ENCODE assay signal across 28 cellular contexts in the genomic region with DNA sequence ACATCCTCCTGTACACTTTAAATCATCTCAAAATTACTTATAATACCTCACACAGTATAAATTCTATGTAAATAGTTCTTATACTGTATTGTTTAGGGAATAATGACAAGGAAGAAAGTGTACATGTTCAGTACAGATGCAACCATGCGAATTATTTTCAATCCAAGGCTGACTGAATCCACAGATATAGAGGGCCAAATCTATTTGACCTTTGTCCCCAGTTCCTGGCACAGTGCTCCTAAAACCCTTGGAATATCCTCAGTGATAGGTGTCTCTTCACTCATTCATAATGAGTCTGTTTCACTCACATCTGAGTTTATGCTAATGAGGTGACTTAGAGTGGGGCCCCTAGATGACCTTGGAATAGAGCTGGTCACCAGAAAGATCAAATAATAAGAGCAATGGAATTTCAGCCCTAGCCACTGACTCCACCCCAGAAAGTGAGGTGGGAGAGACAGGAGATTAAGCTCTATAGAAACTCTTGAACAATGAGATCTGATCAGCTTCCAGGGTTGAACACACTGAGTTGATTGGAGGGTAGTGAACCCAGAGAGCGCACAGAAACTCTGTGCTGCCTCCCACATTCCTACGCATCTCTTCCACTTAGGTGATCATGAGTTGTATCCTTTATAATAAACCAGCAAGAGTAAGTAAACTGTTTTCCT.
DNase-seq lines count a peak whose midpoint lies in the region; ATAC-seq and TF ChIP-seq lines count a peak whose summit lies in the region.
"Had no signal": no experiment of that assay in that cellular context is flagged by ENCODE, and none has a peak within 500 bp of the region (broad histone marks: within the 10 kb centered on the region; RNA-seq: fewer than 3 reads in every experiment).

No MANE protein-coding gene starts in this region.

- no peak for ATAC-seq in CD4-positive, alpha-beta T cell (ENCODE audit: poor library complexity)
- ATAC-seq in HG03280 (IDR thresholded peaks at IDR 0.05; ENCODE audit: unreplicated experiment), result no peak
- ATAC-seq: activated CD8-positive, alpha-beta T cell treated with anti-CD3 and anti-CD28 coated beads, Interleukin-2, amount 10 ng/mL, durations not matched to agents 7 days and 5 days; CD8-positive, alpha-beta T cell; gastroesophageal sphincter; GM12878; left cardiac atrium; stimulated activated naive CD8-positive, alpha-beta T cell treated with anti-CD3 and anti-CD28 coated beads, Interleukin-15, Interleukin-2, amounts not matched to agents 100 U/mL and 50 U/mL, for 24 hours had no signal

- no peaks in the 10 kb centered on the region for H3K9me3 Mint-ChIP-seq in CD4-positive, alpha-beta T cell
- H3K9me3 Mint-ChIP-seq in endothelial cell (ENCODE audit: unreplicated experiment), result no peaks in the 10 kb centered on the region
- H3K9me3 Mint-ChIP-seq in progenitor cell of endocrine pancreas (ENCODE audit: low read depth), result no peaks in the 10 kb centered on the region
- H3K9me3 Mint-ChIP-seq: CD8-positive, alpha-beta T cell; nephron had no signal

- intact Hi-C loops in CD4-positive, alpha-beta T cell (cut with DNase I, micrococcal nuclease), result loop anchor here in 1 of 2 experiments (10.0 kb wide), 1 partner anchor 111 kb away; no protein-coding TSS in a partner anchor

- POLR2A ChIA-PET in CD4-positive, alpha-beta T cell (lab: Charles Lee), result no interaction called here

- TF ChIP-seq CTCF in CD4-positive, alpha-beta T cell (IDR thresholded peaks at IDR 0.05), result no peak
- TF ChIP-seq CTCF in endothelial cell (IDR thresholded peaks at IDR 0.05; ENCODE audit: unreplicated experiment) (no peak), progenitor cell of endocrine pancreas (IDR thresholded peaks at IDR 0.05; ENCODE audit: unreplicated experiment) (no peak)

- H3K4me3 Mint-ChIP-seq in CD4-positive, alpha-beta T cell, result no peak overlapping the region
- H3K4me3 Mint-ChIP-seq in endothelial cell (ENCODE audit: unreplicated experiment), result no peak overlapping the region
- no peak overlapping the region for H3K4me3 Mint-ChIP-seq in progenitor cell of endocrine pancreas (ENCODE audit: low read depth)
- H3K4me3 Mint-ChIP-seq: activated CD8-positive, alpha-beta T cell treated with anti-CD3 and anti-CD28 coated beads, Interleukin-2, amount 10 ng/mL, durations not matched to agents 7 days and 5 days; B cell; CD8-positive, alpha-beta T cell; nephron had no signal

- no peak for DNase-seq in CD4-positive, alpha-beta T cell
- peak; percentile 9 for DNase-seq in LoVo (ENCODE audit: low spot score)
- DNase-seq in endothelial cell (ENCODE audit: low spot score), result no peak
- no peak for DNase-seq in progenitor cell of endocrine pancreas (ENCODE audit: low spot score, unreplicated experiment)
- DNase-seq in superior temporal gyrus (ENCODE audit: extremely low spot score), result no peak
- DNase-seq in NCI-H345 (lab: John Stamatoyannopoulos, UW), result no peak
- DNase-seq: ACHN; activated CD4-positive, alpha-beta T cell treated with anti-CD3 and anti-CD28 coated beads for 4 hours; activated CD8-positive, alpha-beta T cell treated with anti-CD3 and anti-CD28 coated beads, Interleukin-2, amount 10 ng/mL, durations not matched to agents 7 days and 5 days; activated naive CD4-positive, alpha-beta T cell treated with anti-CD3 and anti-CD28 coated beads, Interleukin-2, amount 50 U/mL, for 16 hours; amygdala; CD8-positive, alpha-beta T cell; left cardiac atrium; MG63; NCI-H1417 treated with DMSO at 0.1 percent for 48 hours; NCI-H2081; NCI-H748 treated with DMSO at 0.1 percent for 48 hours; Peyer's patch; stimulated activated naive CD8-positive, alpha-beta T cell treated with anti-CD3 and anti-CD28 coated beads, Interleukin-15, Interleukin-2, amounts not matched to agents 100 U/mL and 50 U/mL, for 24 hours; T1000; testis had no signal

- peaks cover 25% of the 10 kb centered on the region for H3K36me3 Mint-ChIP-seq in CD4-positive, alpha-beta T cell (ENCODE audit: low read depth)
- H3K36me3 Mint-ChIP-seq in endothelial cell (ENCODE audit: low read depth, unreplicated experiment) (no peaks in the 10 kb centered on the region), progenitor cell of endocrine pancreas (ENCODE audit: insufficient read depth) (peaks cover 6% of the 10 kb centered on the region)

- H3K4me1 Mint-ChIP-seq in CD4-positive, alpha-beta T cell (ENCODE audit: low read depth), result peaks cover 28% of the 10 kb centered on the region
- H3K4me1 Mint-ChIP-seq in endothelial cell (ENCODE audit: unreplicated experiment), result peaks cover 19% of the 10 kb centered on the region
- H3K4me1 Mint-ChIP-seq in progenitor cell of endocrine pancreas (ENCODE audit: low read depth), result peaks cover 7% of the 10 kb centered on the region
- H3K4me1 Mint-ChIP-seq: nephron had no signal

- CTCF ChIA-PET in CD4-positive, alpha-beta T cell (lab: Charles Lee), result no interaction called here

- no peak overlapping the region for H3K27ac ChIP-seq in CD4-positive, alpha-beta T cell (ENCODE audit: low read depth, low read length)
- H3K27ac ChIP-seq: breast epithelium, gastroesophageal sphincter, Peyer's patch, testis, VCaP had no signal

- no peaks in the 10 kb centered on the region for H3K9me3 ChIP-seq in CD4-positive, alpha-beta T cell (ENCODE audit: control insufficient read depth, low read length)
- H3K9me3 ChIP-seq: breast epithelium, gastroesophageal sphincter, MG63, Peyer's patch, testis had no signal

- no peaks in the 10 kb centered on the region for H3K27me3 Mint-ChIP-seq in CD4-positive, alpha-beta T cell
- H3K27me3 Mint-ChIP-seq in endothelial cell (ENCODE audit: unreplicated experiment), result peaks cover 1% of the 10 kb centered on the region
- H3K27me3 Mint-ChIP-seq in progenitor cell of endocrine pancreas, result no peaks in the 10 kb centered on the region
- H3K27me3 Mint-ChIP-seq: B cell had no signal

- peak overlapping the region; percentile 2 for H3K27ac Mint-ChIP-seq in CD4-positive, alpha-beta T cell
- peak overlapping the region; percentile 61 for H3K27ac Mint-ChIP-seq in endothelial cell (ENCODE audit: unreplicated experiment)
- H3K27ac Mint-ChIP-seq in progenitor cell of endocrine pancreas, result peak overlapping the region; percentile 90
- H3K27ac Mint-ChIP-seq: activated CD8-positive, alpha-beta T cell treated with anti-CD3 and anti-CD28 coated beads, Interleukin-2, amount 10 ng/mL, durations not matched to agents 7 days and 5 days; B cell; CD8-positive, alpha-beta T cell had no signal

- no peaks in the 10 kb centered on the region for H3K27me3 ChIP-seq in CD4-positive, alpha-beta T cell (ENCODE audit: control insufficient read depth, insufficient read depth, low read length)
- H3K27me3 ChIP-seq: breast epithelium, gastroesophageal sphincter, MG63, Peyer's patch, testis had no signal

Comparison
In these comparisons a context has a peak if more than half of its experiments do, and no peak if none do; other contexts are left out.
1. H3K27ac Mint-ChIP-seq: peak in every context shown above with its lines; median percentile 90 in progenitor cell of endocrine pancreas; 61 in endothelial cell; 2 in CD4-positive, alpha-beta T cell.